In the genomic region with DNA sequence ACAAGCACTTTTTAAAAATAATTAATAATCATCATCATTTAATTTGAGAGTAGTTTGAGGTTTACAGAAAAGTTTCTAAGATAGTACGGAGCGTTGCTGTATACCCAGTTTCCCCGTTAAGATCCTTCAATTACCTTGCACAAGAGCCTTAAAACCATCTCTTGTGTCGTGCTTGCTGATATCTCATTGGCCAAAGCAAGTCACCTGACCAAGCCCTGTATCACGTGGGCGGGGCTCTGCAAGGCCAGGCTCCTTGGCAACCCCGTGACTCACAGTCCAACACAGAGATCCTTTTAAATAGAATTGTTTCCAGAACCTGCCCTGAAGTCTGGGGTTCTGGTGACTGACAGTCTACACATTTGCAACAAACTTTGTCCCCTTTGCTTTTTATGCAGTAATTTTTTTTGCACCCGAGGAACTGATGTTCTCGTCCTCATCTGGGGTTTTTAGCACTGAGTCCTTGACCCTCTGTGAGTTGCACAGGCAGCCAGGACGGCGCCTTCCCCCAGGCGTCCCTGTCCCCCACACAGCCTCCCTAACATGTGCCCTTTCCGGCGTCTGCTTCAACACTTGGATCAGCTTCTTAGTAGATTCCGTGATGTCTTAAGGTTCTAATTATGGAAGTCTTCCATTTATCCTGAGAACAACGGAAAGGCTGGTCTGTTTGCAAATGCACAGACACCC, we compare ENCODE assay signal across 1 cellular context.
TF ChIP-seq lines count a peak whose summit lies in the region.

No MANE protein-coding gene starts in this region.

TF ChIP-seq in HepG2, 621 proteins besides CTCF, POLR2A, EP300 and RAD21 (continued from another document):
- TF ChIP-seq, protein P1, sequence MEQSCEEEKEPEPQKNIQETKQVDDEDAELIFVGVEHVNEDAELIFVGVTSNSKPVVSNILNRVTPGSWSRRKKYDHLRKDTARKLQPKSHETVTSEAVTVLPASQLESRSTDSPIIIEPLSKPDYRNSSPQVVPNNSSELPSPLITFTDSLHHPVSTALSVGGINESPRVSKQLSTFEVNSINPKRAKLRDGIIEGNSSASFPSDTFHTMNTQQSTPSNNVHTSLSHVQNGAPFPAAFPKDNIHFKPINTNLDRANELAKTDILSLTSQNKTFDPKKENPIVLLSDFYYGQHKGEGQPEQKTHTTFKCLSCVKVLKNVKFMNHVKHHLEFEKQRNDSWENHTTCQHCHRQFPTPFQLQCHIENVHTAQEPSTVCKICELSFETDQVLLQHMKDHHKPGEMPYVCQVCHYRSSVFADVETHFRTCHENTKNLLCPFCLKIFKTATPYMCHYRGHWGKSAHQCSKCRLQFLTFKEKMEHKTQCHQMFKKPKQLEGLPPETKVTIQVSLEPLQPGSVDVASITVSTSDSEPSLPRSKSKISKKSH (CRISPR knock-in tag; IDR thresholded peaks at IDR 0.05; ENCODE audit: borderline replicate concordance): no peak
- TF ChIP-seq USF2 (IDR thresholded peaks at IDR 0.05; ENCODE audit: low read depth, low read length) (peak; percentile 94), USF2 (CRISPR knock-in tag; IDR thresholded peaks at IDR 0.05; ENCODE audit: borderline replicate concordance) (peak; percentile 65; the same call in 1 of the 2 replicates), ARNT (IDR thresholded peaks at IDR 0.05) (no peak), RFX3 (CRISPR knock-in tag; IDR thresholded peaks at IDR 0.05) (no peak), CENPBD1 (CRISPR knock-in tag; IDR thresholded peaks at IDR 0.05; ENCODE audit: borderline replicate concordance, low read depth) (no peak), TFAP4 (IDR thresholded peaks at IDR 0.05; ENCODE audit: borderline replicate concordance, low read depth) (no peak), FOSL2 (CRISPR knock-in tag; IDR thresholded peaks at IDR 0.05) (0 out of 2 replicates have a peak, but pooled peaks have one; percentile 12), FOXO1 (CRISPR knock-in tag; IDR thresholded peaks at IDR 0.05) (no peak), THAP11 (CRISPR knock-in tag; IDR thresholded peaks at IDR 0.05) (no peak), NR1H2 (CRISPR knock-in tag; IDR thresholded peaks at IDR 0.05; ENCODE audit: borderline replicate concordance, low read depth) (no peak), NFYB (CRISPR knock-in tag; IDR thresholded peaks at IDR 0.05) (peak; percentile 63), RAD51 (IDR thresholded peaks at IDR 0.05; ENCODE audit: borderline replicate concordance) (peak; percentile 69), ZNF556 (CRISPR knock-in tag; IDR thresholded peaks at IDR 0.05; ENCODE audit: borderline replicate concordance) (no peak), NCOA2 (CRISPR knock-in tag; IDR thresholded peaks at IDR 0.05) (no peak), NFYC (CRISPR knock-in tag; IDR thresholded peaks at IDR 0.05) (peak; percentile 78), ZBTB39 (CRISPR knock-in tag; IDR thresholded peaks at IDR 0.05) (no peak), ZNF570 (CRISPR knock-in tag; IDR thresholded peaks at IDR 0.05; ENCODE audit: borderline replicate concordance) (no peak), TARDBP (CRISPR knock-in tag; IDR thresholded peaks at IDR 0.05) (no peak), ARNT2 (CRISPR knock-in tag; IDR thresholded peaks at IDR 0.05; ENCODE audit: low read depth) (no peak), KIAA2018 (CRISPR knock-in tag; IDR thresholded peaks at IDR 0.05; ENCODE audit: borderline replicate concordance) (no peak), ZEB1 (IDR thresholded peaks at IDR 0.05; ENCODE audit: insufficient replicate concordance, low read depth) (no peak), PAXIP1 (CRISPR knock-in tag; conservative IDR thresholded peaks at IDR 0.05) (no peak)
- TF ChIP-seq, protein P2, sequence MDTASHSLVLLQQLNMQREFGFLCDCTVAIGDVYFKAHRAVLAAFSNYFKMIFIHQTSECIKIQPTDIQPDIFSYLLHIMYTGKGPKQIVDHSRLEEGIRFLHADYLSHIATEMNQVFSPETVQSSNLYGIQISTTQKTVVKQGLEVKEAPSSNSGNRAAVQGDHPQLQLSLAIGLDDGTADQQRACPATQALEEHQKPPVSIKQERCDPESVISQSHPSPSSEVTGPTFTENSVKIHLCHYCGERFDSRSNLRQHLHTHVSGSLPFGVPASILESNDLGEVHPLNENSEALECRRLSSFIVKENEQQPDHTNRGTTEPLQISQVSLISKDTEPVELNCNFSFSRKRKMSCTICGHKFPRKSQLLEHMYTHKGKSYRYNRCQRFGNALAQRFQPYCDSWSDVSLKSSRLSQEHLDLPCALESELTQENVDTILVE (CRISPR knock-in tag; IDR thresholded peaks at IDR 0.05): no peak
- TF ChIP-seq, protein P3, sequence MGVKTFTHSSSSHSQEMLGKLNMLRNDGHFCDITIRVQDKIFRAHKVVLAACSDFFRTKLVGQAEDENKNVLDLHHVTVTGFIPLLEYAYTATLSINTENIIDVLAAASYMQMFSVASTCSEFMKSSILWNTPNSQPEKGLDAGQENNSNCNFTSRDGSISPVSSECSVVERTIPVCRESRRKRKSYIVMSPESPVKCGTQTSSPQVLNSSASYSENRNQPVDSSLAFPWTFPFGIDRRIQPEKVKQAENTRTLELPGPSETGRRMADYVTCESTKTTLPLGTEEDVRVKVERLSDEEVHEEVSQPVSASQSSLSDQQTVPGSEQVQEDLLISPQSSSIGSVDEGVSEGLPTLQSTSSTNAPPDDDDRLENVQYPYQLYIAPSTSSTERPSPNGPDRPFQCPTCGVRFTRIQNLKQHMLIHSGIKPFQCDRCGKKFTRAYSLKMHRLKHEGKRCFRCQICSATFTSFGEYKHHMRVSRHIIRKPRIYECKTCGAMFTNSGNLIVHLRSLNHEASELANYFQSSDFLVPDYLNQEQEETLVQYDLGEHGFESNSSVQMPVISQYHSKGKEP (CRISPR knock-in tag; IDR thresholded peaks at IDR 0.05): no peak
